Comparison of ENCODE assay signal across 1 cellular context in the genomic region with DNA sequence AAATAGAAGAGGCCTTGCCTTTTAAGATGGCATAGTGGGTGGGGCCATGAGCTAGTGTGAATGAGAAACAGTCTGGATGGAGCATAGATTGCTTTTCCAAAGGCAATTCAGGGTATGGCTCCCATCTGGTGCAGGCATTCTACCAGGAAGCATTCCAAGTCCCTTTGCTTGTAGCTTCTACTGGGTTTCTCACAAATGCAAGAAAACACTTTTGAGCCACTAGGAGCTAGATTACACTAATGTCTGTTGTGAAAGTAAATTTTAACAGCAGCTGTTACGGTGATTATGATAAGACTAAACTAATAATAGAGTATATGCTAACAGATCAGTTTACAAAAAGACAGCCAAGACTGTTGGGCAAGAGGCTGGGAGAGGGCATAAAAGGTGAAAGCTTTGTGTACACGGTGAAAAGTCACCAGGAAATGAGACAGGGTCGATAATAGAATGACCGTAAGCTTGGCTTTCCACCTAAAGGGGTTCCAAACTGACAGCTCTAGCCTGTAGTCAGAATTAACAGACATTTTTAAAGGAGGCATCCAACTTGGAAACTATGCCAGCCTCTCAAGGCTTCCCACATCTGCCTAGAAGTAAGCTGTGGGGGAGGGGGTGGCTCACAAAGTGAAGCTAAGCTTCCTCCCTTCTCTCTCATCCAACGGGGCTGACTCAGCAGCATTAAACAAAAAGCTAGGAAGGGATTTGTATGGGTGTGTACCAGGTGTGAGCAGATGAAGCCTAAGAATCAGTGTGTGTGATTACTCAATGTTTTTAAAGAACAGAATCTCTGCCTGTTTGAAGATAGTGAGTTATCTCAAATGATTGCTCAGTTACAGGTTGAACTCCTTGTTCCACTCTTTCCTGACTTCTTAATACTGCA.
TF ChIP-seq lines count a peak whose summit lies in the region.

No MANE protein-coding gene starts in this region.

TF ChIP-seq in HepG2, 621 proteins besides CTCF, POLR2A, EP300 and RAD21 (continued from another document):
- no peak for TF ChIP-seq SRSF9 (IDR thresholded peaks at IDR 0.05; ENCODE audit: borderline replicate concordance, insufficient read depth, low read depth, low read length, poor library complexity, severe bottlenecking)
